ENCODE assay signal across 15 cellular contexts in the genomic region with DNA sequence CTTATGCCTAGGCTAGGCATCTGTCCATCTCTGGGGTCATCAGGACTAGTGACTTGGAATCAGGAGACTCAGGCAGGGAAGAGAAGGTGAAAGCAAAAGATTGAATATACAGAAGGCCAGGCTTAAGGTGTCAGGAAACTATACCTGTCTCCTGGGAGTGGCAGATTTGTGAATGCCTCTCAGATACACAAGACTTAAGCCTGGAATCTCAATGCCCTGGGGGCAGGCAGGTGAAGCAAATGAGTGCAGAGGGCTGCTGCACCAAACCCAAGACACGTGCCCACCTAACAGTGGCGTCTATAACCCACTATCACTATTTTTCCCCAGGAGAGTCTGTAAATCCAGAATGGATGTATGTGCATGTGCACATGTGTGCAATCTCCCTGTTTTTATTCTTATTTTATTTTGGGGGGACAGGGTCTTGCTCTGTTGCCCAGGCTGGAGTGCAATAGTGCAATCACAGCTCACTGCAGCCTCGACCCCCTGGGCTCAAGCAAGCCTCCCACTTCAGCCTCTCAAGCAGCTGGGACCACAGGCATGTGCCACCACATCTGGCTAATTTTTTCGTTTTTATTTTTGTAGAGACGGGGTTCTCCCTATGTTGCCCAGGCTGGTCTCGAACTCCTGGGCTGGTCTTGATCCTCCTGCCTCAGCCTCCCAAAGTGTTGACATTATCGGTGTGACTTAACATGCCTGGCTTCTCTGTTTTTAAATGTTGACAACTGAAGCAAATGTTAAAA. TPM values are rescaled to one million over a fixed set of nuclear protein-coding genes. Genes with fewer than 3 reads are reported as not detected.
DNase-seq lines count a peak whose midpoint lies in the region; ATAC-seq and TF ChIP-seq lines count a peak whose summit lies in the region.
"Had no signal": no experiment of that assay in that cellular context is flagged by ENCODE, and none has a peak within 500 bp of the region (broad histone marks: within the 10 kb centered on the region; RNA-seq: fewer than 3 reads in every experiment).

No MANE protein-coding gene starts in this region.

- H3K4me3 ChIP-seq in Loucy (ENCODE audit: low read length, poor library complexity, severe bottlenecking) = peak overlapping the region; percentile 66
- no peak overlapping the region for H3K4me3 ChIP-seq in mammary epithelial cell (replicated peaks in 1 of 3; ENCODE audit: insufficient read depth in 1 of 3, low read depth in 2 of 3, low read length in 3 of 3)
- no peak overlapping the region for H3K4me3 ChIP-seq in A673 (ENCODE audit: low read depth, low read length, poor library complexity, severe bottlenecking)
- H3K4me3 ChIP-seq: stomach had no signal

- no peak for DNase-seq in activated T-cell treated with anti-CD3 and anti-CD28 coated beads, Interleukin-2, amount 50 U/mL, for 24 hours
- DNase-seq in activated T-cell treated with anti-CD3 and anti-CD28 coated beads for 4 hours = no peak
- no peak for DNase-seq in mammary epithelial cell
- no peak for DNase-seq in stimulated activated effector memory CD8-positive, alpha-beta T cell treated with anti-CD3 and anti-CD28 coated beads, Interleukin-12 subunit alpha, Interleukin-12 subunit beta, amount 100 ng/mL, for 72 hours (ENCODE audit: low spot score in 2 of 2)
- DNase-seq in putamen (ENCODE audit: low spot score) = no peak
- no peak for DNase-seq in activated gamma-delta T cell treated with Interleukin-2 at 50 U/mL for 16 hours
- DNase-seq in A673 (ENCODE audit: low spot score) = no peak
- DNase-seq: DMS153, NCI-H1092 treated with DMSO at 0.1 percent for 48 hours, NCI-H226, SHP77 treated with DMSO at 0.1 percent for 48 hours, stomach, T1000 had no signal

- H3K27me3 ChIP-seq in Loucy (ENCODE audit: insufficient read depth, low read length, poor library complexity, severe bottlenecking) (no peaks in the 10 kb centered on the region), mammary epithelial cell (ENCODE audit: insufficient read depth, low read length) (no peaks in the 10 kb centered on the region), A673 (replicated peaks; ENCODE audit: insufficient read depth, low read depth, low read length, poor library complexity) (no peaks in the 10 kb centered on the region)
- H3K27me3 ChIP-seq: stomach had no signal

- peak overlapping the region; percentile 82 for H3K4me2 ChIP-seq in Loucy (ENCODE audit: low read depth, low read length, poor library complexity, severe bottlenecking)
- no peak overlapping the region for H3K4me2 ChIP-seq in mammary epithelial cell (ENCODE audit: insufficient read depth, low read depth, low read length)

- no peak for ATAC-seq in stimulated activated effector memory CD8-positive, alpha-beta T cell treated with anti-CD3 and anti-CD28 coated beads, Interleukin-12 subunit alpha, Interleukin-12 subunit beta, amount 100 ng/mL, for 72 hours

- H2AFZ ChIP-seq in Loucy (ENCODE audit: low read length) (peak overlapping the region; percentile 39), mammary epithelial cell (ENCODE audit: low read depth, low read length) (peak overlapping the region; percentile 36)

- 73% methylated on average over 6 of the region's 7 CpGs for WGBS in mammary epithelial cell (ENCODE audit: low coverage, missing lambda C conversion rate)

- peak overlapping the region; percentile 79 for H3K27ac Mint-ChIP-seq in activated T-cell treated with anti-CD3 and anti-CD28 coated beads, Interleukin-2, amount 50 U/mL, for 24 hours
- peak overlapping the region; percentile 70 for H3K27ac Mint-ChIP-seq in stimulated activated effector memory CD8-positive, alpha-beta T cell treated with anti-CD3 and anti-CD28 coated beads, Interleukin-12 subunit alpha, Interleukin-12 subunit beta, amount 100 ng/mL, for 72 hours

- CTCF ChIA-PET in mammary epithelial cell (lab: Charles Lee; ENCODE audit: low non-redundant PET) = no interaction called here
- CTCF ChIA-PET in A673 (lab: Charles Lee) = no interaction called here

- BruUV-seq in mammary epithelial cell (replicated peaks; lab: Mats Ljungman, UMichigan) (no TSS peak), A673 (replicated peaks; lab: Mats Ljungman, UMichigan) (no TSS peak)

- no peaks in the 10 kb centered on the region for H3K79me2 ChIP-seq in Loucy (ENCODE audit: insufficient read depth, low read length)
- no peaks in the 10 kb centered on the region for H3K79me2 ChIP-seq in mammary epithelial cell (ENCODE audit: insufficient read depth, low read length)

- H3K27me3 Mint-ChIP-seq in activated T-cell treated with anti-CD3 and anti-CD28 coated beads, Interleukin-2, amount 50 U/mL, for 24 hours = peaks cover 4% of the 10 kb centered on the region

- no peak overlapping the region for H3K4me3 Mint-ChIP-seq in activated T-cell treated with anti-CD3 and anti-CD28 coated beads, Interleukin-2, amount 50 U/mL, for 24 hours
- H3K4me3 Mint-ChIP-seq in stimulated activated effector memory CD8-positive, alpha-beta T cell treated with anti-CD3 and anti-CD28 coated beads, Interleukin-12 subunit alpha, Interleukin-12 subunit beta, amount 100 ng/mL, for 72 hours = peak overlapping the region; percentile 44
- H3K4me3 Mint-ChIP-seq: brain had no signal

- H3K4me1 ChIP-seq in Loucy (ENCODE audit: insufficient read depth, low read length, poor library complexity, severe bottlenecking) (peaks cover 68% of the 10 kb centered on the region), mammary epithelial cell (ENCODE audit: insufficient read depth, low read length) (peaks cover 7% of the 10 kb centered on the region), A673 (ENCODE audit: insufficient read depth, low read length, poor library complexity, severe bottlenecking) (peaks cover 31% of the 10 kb centered on the region)

- peak overlapping the region; percentile 73 for H3K9ac ChIP-seq in Loucy (ENCODE audit: low read depth, low read length, poor library complexity, severe bottlenecking)
- H3K9ac ChIP-seq in mammary epithelial cell (ENCODE audit: insufficient read depth, low read length) = no peak overlapping the region

- H3K36me3 ChIP-seq in Loucy (ENCODE audit: insufficient read depth, low read length) (no peaks in the 10 kb centered on the region), mammary epithelial cell (ENCODE audit: insufficient read depth, low read length) (no peaks in the 10 kb centered on the region), A673 (ENCODE audit: insufficient read depth, low read length, poor library complexity, severe bottlenecking) (no peaks in the 10 kb centered on the region)
- H3K36me3 ChIP-seq: stomach had no signal

- TF ChIP-seq CTCF in Loucy (conservative IDR thresholded peaks at IDR 0.05; ENCODE audit: low read length) (no peak), mammary epithelial cell (conservative IDR thresholded peaks at IDR 0.05 in 1 of 2, IDR thresholded peaks at IDR 0.05 in 1 of 2; ENCODE audit: extremely low read depth in 1 of 2, insufficient read depth in 1 of 2, low read depth in 1 of 2, low read length in 2 of 2) (no peak), A673 (conservative IDR thresholded peaks at IDR 0.05; ENCODE audit: low read depth, low read length) (no peak)

- intact Hi-C loops in mammary epithelial cell (cut with micrococcal nuclease) = no loop called here
- intact Hi-C loops in A673 (cut with micrococcal nuclease; ENCODE audit: unreplicated experiment) = no loop called here

- no peak overlapping the region for H3K27ac ChIP-seq in mammary epithelial cell (ENCODE audit: insufficient read depth, low read depth, low read length)
- no peak overlapping the region for H3K27ac ChIP-seq in A673 (ENCODE audit: low read depth, low read length, poor library complexity, severe bottlenecking)
- H3K27ac ChIP-seq: stomach had no signal

- H4K20me1 ChIP-seq in Loucy (ENCODE audit: insufficient read depth, low read length, poor library complexity, severe bottlenecking) (no peaks in the 10 kb centered on the region), mammary epithelial cell (ENCODE audit: insufficient read depth, low read length) (no peaks in the 10 kb centered on the region)

- peaks cover 54% of the 10 kb centered on the region for H3K4me1 Mint-ChIP-seq in activated T-cell treated with anti-CD3 and anti-CD28 coated beads, Interleukin-2, amount 50 U/mL, for 24 hours (ENCODE audit: low read depth)
- H3K4me1 Mint-ChIP-seq in stimulated activated effector memory CD8-positive, alpha-beta T cell treated with anti-CD3 and anti-CD28 coated beads, Interleukin-12 subunit alpha, Interleukin-12 subunit beta, amount 100 ng/mL, for 72 hours = peaks cover 41% of the 10 kb centered on the region

- POLR2A ChIA-PET in A673 (lab: Charles Lee; ENCODE audit: low non-redundant PET) = no interaction called here

- in situ Hi-C loops in mammary epithelial cell (cut with MboI; ENCODE audit: low sequenced_read_pairs in 2 of 2) = no loop called here

- no peaks in the 10 kb centered on the region for H3K36me3 Mint-ChIP-seq in activated T-cell treated with anti-CD3 and anti-CD28 coated beads, Interleukin-2, amount 50 U/mL, for 24 hours (ENCODE audit: low read depth)
- H3K36me3 Mint-ChIP-seq in stimulated activated effector memory CD8-positive, alpha-beta T cell treated with anti-CD3 and anti-CD28 coated beads, Interleukin-12 subunit alpha, Interleukin-12 subunit beta, amount 100 ng/mL, for 72 hours = peaks cover 23% of the 10 kb centered on the region
- H3K36me3 Mint-ChIP-seq: brain had no signal

- dilution Hi-C loops in mammary epithelial cell (cut with HindIII; ENCODE audit: low sequenced_read_pairs) = loop anchor here (5.0 kb wide), 1 partner anchor 46 kb away; no protein-coding TSS in a partner anchor

- peaks cover 28% of the 10 kb centered on the region for H3F3A ChIP-seq in Loucy (ENCODE audit: low read depth)

- H3K9me3 ChIP-seq in Loucy (ENCODE audit: insufficient read depth, low read depth, low read length) = no peaks in the 10 kb centered on the region
- no peaks in the 10 kb centered on the region for H3K9me3 ChIP-seq in mammary epithelial cell (replicated peaks; ENCODE audit: insufficient read depth, low read length)
- H3K9me3 ChIP-seq in A673 (ENCODE audit: low read depth, low read length, poor library complexity, severe bottlenecking) = no peaks in the 10 kb centered on the region
- H3K9me3 ChIP-seq: stomach had no signal

- no peaks in the 10 kb centered on the region for H3K9me2 ChIP-seq in Loucy (replicated peaks; ENCODE audit: low read depth, low read length)

- H3K9me3 Mint-ChIP-seq in activated T-cell treated with anti-CD3 and anti-CD28 coated beads, Interleukin-2, amount 50 U/mL, for 24 hours = no peaks in the 10 kb centered on the region
- no peaks in the 10 kb centered on the region for H3K9me3 Mint-ChIP-seq in stimulated activated effector memory CD8-positive, alpha-beta T cell treated with anti-CD3 and anti-CD28 coated beads, Interleukin-12 subunit alpha, Interleukin-12 subunit beta, amount 100 ng/mL, for 72 hours

RNA-seq across cellular contexts. Expression of a gene that starts 31.9 kb away (rescaled TPM):
- 100 to 1,000 TPM in 1 of 2 donors, 10 to 100 TPM in 1; 78.5 to 204 TPM for total RNA-seq in mammary epithelial cell
- polyA plus RNA-seq in mammary epithelial cell = 89.9 TPM
- 233 TPM for polyA minus RNA-seq in mammary epithelial cell
- total RNA-seq in A673 (2021) = 10.2 and 13.7 TPM in 2 replicates
